21 cellular contexts compared by ENCODE assay signal in genomic region chr17:78399693-78400144, GRCh38. TPM values are rescaled to one million over a fixed set of nuclear protein-coding genes. Genes with fewer than 3 reads are reported as not detected.
DNase-seq lines count a peak whose midpoint lies in the region; ATAC-seq and TF ChIP-seq lines count a peak whose summit lies in the region.
"Had no signal": no experiment of that assay in that cellular context is flagged by ENCODE, and none has a peak within 500 bp of the region (broad histone marks: within the 10 kb centered on the region; RNA-seq: fewer than 3 reads in every experiment).

No MANE protein-coding gene starts in this region.

- no peaks in the 10 kb centered on the region for H3K9me2 ChIP-seq in Karpas-422 (replicated peaks; ENCODE audit: insufficient read depth, low read length)

- H3K27ac Mint-ChIP-seq in activated T-cell treated with anti-CD3 and anti-CD28 coated beads, Interleukin-2, amount 50 U/mL, for 24 hours: peak overlapping the region; percentile 26
- H3K27ac Mint-ChIP-seq: B cell; CD4-positive, CD25-positive, alpha-beta regulatory T cell; HFFc6; IgD-negative memory B cell had no signal

- H3K4me3 ChIP-seq in mammary epithelial cell (replicated peaks in 1 of 3; ENCODE audit: insufficient read depth in 1 of 3, low read depth in 2 of 3, low read length in 3 of 3): no peak overlapping the region
- H3K4me3 ChIP-seq in psoas muscle: no peak overlapping the region
- no peak overlapping the region for H3K4me3 ChIP-seq in Karpas-422 (ENCODE audit: low read length)
- no peak overlapping the region for H3K4me3 ChIP-seq in esophagus muscularis mucosa

- ATAC-seq in psoas muscle: no peak

- no peaks in the 10 kb centered on the region for H3K9me3 Mint-ChIP-seq in activated T-cell treated with anti-CD3 and anti-CD28 coated beads, Interleukin-2, amount 50 U/mL, for 24 hours
- H3K9me3 Mint-ChIP-seq: CD4-positive, CD25-positive, alpha-beta regulatory T cell; HFFc6; IgD-negative memory B cell had no signal

- H4K20me1 ChIP-seq in mammary epithelial cell (ENCODE audit: insufficient read depth, low read length) (peaks cover 6% of the 10 kb centered on the region), Karpas-422 (ENCODE audit: insufficient read depth, low read depth, low read length) (0 out of 2 replicates have a peak, but pooled peaks cover 4% of the 10 kb centered on the region)

- H3K9ac ChIP-seq in mammary epithelial cell (ENCODE audit: insufficient read depth, low read length) (no peak overlapping the region), Karpas-422 (ENCODE audit: low read length) (no peak overlapping the region)

- H3K36me3 Mint-ChIP-seq in activated T-cell treated with anti-CD3 and anti-CD28 coated beads, Interleukin-2, amount 50 U/mL, for 24 hours (ENCODE audit: low read depth): peaks cover 97% of the 10 kb centered on the region

- peaks cover 58% of the 10 kb centered on the region for H3K4me1 ChIP-seq in mammary epithelial cell (ENCODE audit: insufficient read depth, low read length)
- H3K4me1 ChIP-seq in psoas muscle: peaks cover 51% of the 10 kb centered on the region
- no peaks in the 10 kb centered on the region for H3K4me1 ChIP-seq in Karpas-422 (ENCODE audit: low read length)
- H3K4me1 ChIP-seq in esophagus muscularis mucosa: peaks cover 22 to 36% (median 35%) of the 10 kb centered on the region in 4 donors

- peaks cover 13% of the 10 kb centered on the region for H3K4me1 Mint-ChIP-seq in activated T-cell treated with anti-CD3 and anti-CD28 coated beads, Interleukin-2, amount 50 U/mL, for 24 hours (ENCODE audit: low read depth)
- H3K4me1 Mint-ChIP-seq: B cell had no signal

- no peak overlapping the region for H3K4me3 Mint-ChIP-seq in activated T-cell treated with anti-CD3 and anti-CD28 coated beads, Interleukin-2, amount 50 U/mL, for 24 hours
- H3K4me3 Mint-ChIP-seq: B cell; CD4-positive, CD25-positive, alpha-beta regulatory T cell; HFFc6; IgD-negative memory B cell had no signal

- in situ Hi-C loops in mammary epithelial cell (cut with MboI; ENCODE audit: low sequenced_read_pairs in 2 of 2): no loop called here

- peak overlapping the region; percentile 10 for H3K4me2 ChIP-seq in mammary epithelial cell (ENCODE audit: insufficient read depth, low read depth, low read length)
- no peak overlapping the region for H3K4me2 ChIP-seq in Karpas-422 (ENCODE audit: low read depth, low read length, poor library complexity, severe bottlenecking)

- intact Hi-C loops in mammary epithelial cell (cut with micrococcal nuclease): loop anchor here (1.0 kb wide), 1 partner anchor 20 kb away; no protein-coding TSS in a partner anchor
- intact Hi-C loops in psoas muscle (cut with DNase I): no loop called here
- intact Hi-C loops in esophagus muscularis mucosa (cut with DNase I): no loop called here

- no peak for DNase-seq in activated T-cell treated with anti-CD3 and anti-CD28 coated beads, Interleukin-2, amount 50 U/mL, for 24 hours
- no peak for DNase-seq in activated T-cell treated with anti-CD3 and anti-CD28 coated beads for 4 hours
- peak; percentile 88 for DNase-seq in mammary epithelial cell
- peak; percentile 60 for DNase-seq in islet precursor cell
- DNase-seq in psoas muscle: no peak
- no peak for DNase-seq in Karpas-422
- no peak for DNase-seq in hippocampal formation (lab: John Stamatoyannopoulos, UW)
- no peak for DNase-seq in esophagus muscularis mucosa (ENCODE audit: extremely low spot score)
- DNase-seq: CD4-positive, CD25-positive, alpha-beta regulatory T cell; HFFc6; MV-4-11; NCI-H1417 treated with DMSO at 0.1 percent for 48 hours; NCI-H1930; NCI-H2171; NCI-H446; NK-92 treated with Interleukin-12 subunit alpha and Interleukin-12 subunit beta, amount 100 ng/mL, for 24 hours; OCI-M1; RPMI8226 had no signal

- H3K27ac ChIP-seq in mammary epithelial cell (ENCODE audit: insufficient read depth, low read depth, low read length) (no peak overlapping the region), psoas muscle (peak overlapping the region; percentile 9), Karpas-422 (ENCODE audit: low read length) (no peak overlapping the region), esophagus muscularis mucosa (replicated peaks in 1 of 4) (no peak overlapping the region)
- H3K27ac ChIP-seq: 22Rv1 had no signal

- H2AFZ ChIP-seq in mammary epithelial cell (ENCODE audit: low read depth, low read length): no peak overlapping the region
- no peak overlapping the region for H2AFZ ChIP-seq in Karpas-422 (ENCODE audit: low read length)

- H3K36me3 ChIP-seq in mammary epithelial cell (ENCODE audit: insufficient read depth, low read length) (peaks cover 26% of the 10 kb centered on the region), psoas muscle (ENCODE audit: insufficient read depth in 1 of 2, low read depth in 1 of 2) (peaks cover 7 to 79% of the 10 kb centered on the region in 2 donors), Karpas-422 (ENCODE audit: insufficient read depth, low read length) (peaks cover 6% of the 10 kb centered on the region; the same call in 1 of the 2 replicates), esophagus muscularis mucosa (peaks cover 67 to 100% (median 82%) of the 10 kb centered on the region in 4 donors)

- H3K27me3 ChIP-seq in mammary epithelial cell (ENCODE audit: insufficient read depth, low read length) (no peaks in the 10 kb centered on the region), psoas muscle (ENCODE audit: insufficient read depth in 3 of 3, low read length in 2 of 3) (no peaks in the 10 kb centered on the region), Karpas-422 (ENCODE audit: low read length) (no peaks in the 10 kb centered on the region), esophagus muscularis mucosa (no peaks in the 10 kb centered on the region)

- no peak for TF ChIP-seq POLR2A in esophagus muscularis mucosa (IDR thresholded peaks at IDR 0.05; ENCODE audit: low read depth)

- no peaks in the 10 kb centered on the region for H3K27me3 Mint-ChIP-seq in activated T-cell treated with anti-CD3 and anti-CD28 coated beads, Interleukin-2, amount 50 U/mL, for 24 hours
- H3K27me3 Mint-ChIP-seq: B cell; CD4-positive, CD25-positive, alpha-beta regulatory T cell; IgD-negative memory B cell had no signal

- no peak for TF ChIP-seq EP300 in esophagus muscularis mucosa (IDR thresholded peaks at IDR 0.05)

- dilution Hi-C loops in mammary epithelial cell (cut with HindIII; ENCODE audit: low sequenced_read_pairs): no loop called here

- WGBS in mammary epithelial cell (ENCODE audit: low coverage, missing lambda C conversion rate): 64% methylated on average over 5 of the region's 6 CpGs
- WGBS in psoas muscle, 3 donors: 79 to 98% (median 79%) methylated on average over 6 of the region's 6 CpGs
- 79% methylated on average over 6 of the region's 6 CpGs for WGBS in esophagus muscularis mucosa

- CTCF ChIA-PET in mammary epithelial cell (lab: Charles Lee; ENCODE audit: low non-redundant PET): no interaction called here

- no peak for TF ChIP-seq CTCF in mammary epithelial cell (conservative IDR thresholded peaks at IDR 0.05 in 1 of 2, IDR thresholded peaks at IDR 0.05 in 1 of 2; ENCODE audit: extremely low read depth in 1 of 2, insufficient read depth in 1 of 2, low read depth in 1 of 2, low read length in 2 of 2)
- no peak for TF ChIP-seq CTCF in psoas muscle (IDR thresholded peaks at IDR 0.05)
- no peak for TF ChIP-seq CTCF in esophagus muscularis mucosa (IDR thresholded peaks at IDR 0.05)

- H3K79me2 ChIP-seq in mammary epithelial cell (ENCODE audit: insufficient read depth, low read length): peaks cover 63% of the 10 kb centered on the region
- peaks cover 2% of the 10 kb centered on the region for H3K79me2 ChIP-seq in Karpas-422 (ENCODE audit: low read length)

- no peaks in the 10 kb centered on the region for H3K9me3 ChIP-seq in mammary epithelial cell (replicated peaks; ENCODE audit: insufficient read depth, low read length)
- no peaks in the 10 kb centered on the region for H3K9me3 ChIP-seq in psoas muscle
- H3K9me3 ChIP-seq in Karpas-422 (ENCODE audit: low read length): no peaks in the 10 kb centered on the region
- no peaks in the 10 kb centered on the region for H3K9me3 ChIP-seq in esophagus muscularis mucosa

- no TSS peak for BruUV-seq in mammary epithelial cell (replicated peaks; lab: Mats Ljungman, UMichigan)

RNA-seq across cellular contexts. Expression of gene PGS1, which starts 21.3 kb away (rescaled TPM):
- total RNA-seq in mammary epithelial cell (10 to 100 TPM; 29.1 to 31.5 TPM), psoas muscle (10 to 100 TPM; 15.0 to 24.2 (median 20.3) TPM), esophagus muscularis mucosa (10 to 100 TPM; 30.7 to 45.9 (median 35.6) TPM)
- polyA plus RNA-seq in mammary epithelial cell (19.8 TPM), psoas muscle (10 to 100 TPM; 10.2 to 16.3 (median 15.5) TPM)
- polyA minus RNA-seq in mammary epithelial cell: 29.9 TPM
- total RNA-seq in Karpas-422 (2014; rRNA removed; shearing (Covaris generic); ENCODE audit: low replicate concordance): 15.9 and 33.3 TPM in 2 replicates

RNA-seq across cellular contexts. Expression of gene SOCS3, which starts 39.8 kb away (rescaled TPM):
- total RNA-seq in mammary epithelial cell (10 to 100 TPM in 1 of 2 donors, 1 to 10 TPM in 1; 4.3 to 24.7 TPM), psoas muscle (10 to 100 TPM in 3 of 4 donors, 1 to 10 TPM in 1; 8.5 to 43.5 (median 23.6) TPM), esophagus muscularis mucosa (1,000 to 10,000 TPM in 1 of 4 donors, 10 to 100 TPM in 3; 12.5 to 1,139 (median 39.3) TPM)
- polyA plus RNA-seq in mammary epithelial cell (3.5 TPM), psoas muscle (10 to 100 TPM in 1 of 3 donors, 1 to 10 TPM in 2; 5.3 to 24.4 (median 7.5) TPM)
- 1.8 TPM for polyA minus RNA-seq in mammary epithelial cell
- not detected in 2 replicates for total RNA-seq in Karpas-422 (2014; rRNA removed; shearing (Covaris generic); ENCODE audit: low replicate concordance)

Comparison
In these comparisons a context has a peak if more than half of its experiments do, and no peak if none do; other contexts are left out.
1. DNase-seq: peak in mammary epithelial cell (single experiment) and islet precursor cell (single experiment); none in activated T-cell treated with anti-CD3 and anti-CD28 coated beads, Interleukin-2, amount 50 U/mL, for 24 hours (single experiment), activated T-cell treated with anti-CD3 and anti-CD28 coated beads for 4 hours (single experiment), psoas muscle (0 of 2), Karpas-422 (single experiment), hippocampal formation (0 of 2) and esophagus muscularis mucosa (single experiment).